Comparison of ENCODE assay signal across 13 cellular contexts in the genomic region with DNA sequence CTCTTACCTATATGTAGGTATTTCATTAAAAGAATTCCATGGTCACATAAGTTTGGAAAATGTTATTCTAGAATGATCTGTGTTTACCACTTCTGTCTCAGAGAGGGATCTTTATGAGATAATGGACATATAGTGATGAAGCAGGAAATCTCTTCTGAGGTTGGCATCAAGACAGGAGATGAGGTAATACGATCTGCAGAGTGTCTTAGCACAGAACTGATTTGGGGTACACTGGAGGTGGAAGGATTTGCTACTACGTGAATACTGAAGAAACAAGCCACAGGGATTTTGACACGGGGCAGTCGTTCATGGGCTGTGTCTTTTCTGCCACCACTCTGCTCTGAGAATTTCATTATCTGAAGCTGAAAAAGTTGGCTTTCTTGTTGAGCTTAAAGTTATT. TPM values are rescaled to one million over a fixed set of nuclear protein-coding genes. Genes with fewer than 3 reads are reported as not detected.
A peak's percentile ranks its signal among the peaks of the same experiment; 100 is the strongest.
DNase-seq lines count a peak whose midpoint lies in the region; ATAC-seq and TF ChIP-seq lines count a peak whose summit lies in the region.
"Had no signal": no experiment of that assay in that cellular context is flagged by ENCODE, and none has a peak within 500 bp of the region (broad histone marks: within the 10 kb centered on the region; RNA-seq: fewer than 3 reads in every experiment).

No MANE protein-coding gene starts in this region.

- intact Hi-C loops in ovary (cut with DNase I) = no loop called here

- H3K4me1 ChIP-seq in ovary (ENCODE audit: insufficient read depth) = peaks cover 9% of the 10 kb centered on the region

- TF ChIP-seq CTCF in AG10803 (conservative IDR thresholded peaks at IDR 0.05; ENCODE audit: low read length) = no peak
- TF ChIP-seq CTCF in glutamatergic neuron (IDR thresholded peaks at IDR 0.05; ENCODE audit: partially characterized antibody, unreplicated experiment) = no peak
- no peak for TF ChIP-seq CTCF in ovary (IDR thresholded peaks at IDR 0.05)

- peaks cover 55% of the 10 kb centered on the region for H3K36me3 Mint-ChIP-seq in activated naive CD8-positive, alpha-beta T cell treated with anti-CD3 and anti-CD28 coated beads, Interleukin-2, amount 50 U/mL, for 24 hours (ENCODE audit: low read depth)
- no peaks in the 10 kb centered on the region for H3K36me3 Mint-ChIP-seq in glutamatergic neuron (ENCODE audit: unreplicated experiment)

- peak overlapping the region; percentile 7 for H3K27ac Mint-ChIP-seq in activated naive CD8-positive, alpha-beta T cell treated with anti-CD3 and anti-CD28 coated beads, Interleukin-2, amount 50 U/mL, for 24 hours
- H3K27ac Mint-ChIP-seq in glutamatergic neuron (ENCODE audit: unreplicated experiment) = peak overlapping the region; percentile 80

- H3K4me3 ChIP-seq in AG10803 (ENCODE audit: low read length) = no peak overlapping the region
- H3K4me3 ChIP-seq in ovary = no peak overlapping the region

- H3K4me3 Mint-ChIP-seq in activated naive CD8-positive, alpha-beta T cell treated with anti-CD3 and anti-CD28 coated beads, Interleukin-2, amount 50 U/mL, for 24 hours = no peak overlapping the region
- H3K4me3 Mint-ChIP-seq in glutamatergic neuron (ENCODE audit: unreplicated experiment) = peak overlapping the region; percentile 71

- DNase-seq in AG10803 (ENCODE audit: low read depth) = peak; percentile 49
- DNase-seq in HCEC 1CT = peak; percentile 48
- DNase-seq in activated naive CD8-positive, alpha-beta T cell treated with anti-CD3 and anti-CD28 coated beads, Interleukin-2, amount 50 U/mL, for 24 hours = no peak
- no peak for DNase-seq in glutamatergic neuron
- no peak for DNase-seq in occipital lobe (lab: John Stamatoyannopoulos, UW)
- DNase-seq in ovary = no peak
- DNase-seq: NCI-H524 treated with DMSO at 0.1 percent for 48 hours; posterior cingulate gyrus; stimulated activated naive CD4-positive, alpha-beta T cell treated with Interleukin-2 at 50 U/mL for 16 hours had no signal

- no peak for ATAC-seq in activated naive CD8-positive, alpha-beta T cell treated with anti-CD3 and anti-CD28 coated beads, Interleukin-2, amount 50 U/mL, for 24 hours
- ATAC-seq in HG03139 (IDR thresholded peaks at IDR 0.05; ENCODE audit: unreplicated experiment) = no peak
- no peak for ATAC-seq in HG03342 (IDR thresholded peaks at IDR 0.05; ENCODE audit: unreplicated experiment)
- ATAC-seq: Right ventricle myocardium inferior had no signal

- no peaks in the 10 kb centered on the region for H3K9me3 Mint-ChIP-seq in activated naive CD8-positive, alpha-beta T cell treated with anti-CD3 and anti-CD28 coated beads, Interleukin-2, amount 50 U/mL, for 24 hours
- peaks cover 12% of the 10 kb centered on the region for H3K9me3 Mint-ChIP-seq in glutamatergic neuron (ENCODE audit: unreplicated experiment)

- H3K4me1 Mint-ChIP-seq in activated naive CD8-positive, alpha-beta T cell treated with anti-CD3 and anti-CD28 coated beads, Interleukin-2, amount 50 U/mL, for 24 hours = peaks cover 52% of the 10 kb centered on the region
- H3K4me1 Mint-ChIP-seq in glutamatergic neuron (ENCODE audit: low read depth, unreplicated experiment) = peaks cover 32% of the 10 kb centered on the region

- H3K27ac ChIP-seq in ovary = no peak overlapping the region
- H3K27ac ChIP-seq: C4-2B had no signal

- H3K27me3 ChIP-seq in ovary = no peaks in the 10 kb centered on the region

- 32 to 41% (median 39%) methylated on average over 4 of the region's 4 CpGs for WGBS in ovary, 3 donors

- H3K27me3 Mint-ChIP-seq in activated naive CD8-positive, alpha-beta T cell treated with anti-CD3 and anti-CD28 coated beads, Interleukin-2, amount 50 U/mL, for 24 hours = no peaks in the 10 kb centered on the region
- peaks cover 7% of the 10 kb centered on the region for H3K27me3 Mint-ChIP-seq in glutamatergic neuron (ENCODE audit: unreplicated experiment)

- TF ChIP-seq POLR2A in ovary (IDR thresholded peaks at IDR 0.05) = no peak

- TF ChIP-seq EP300 in ovary (IDR thresholded peaks at IDR 0.05) = no peak

- H3K9me3 ChIP-seq in ovary = no peaks in the 10 kb centered on the region

- no peaks in the 10 kb centered on the region for H3K36me3 ChIP-seq in ovary

RNA-seq across cellular contexts. Expression of a gene that starts 5.5 kb away (rescaled TPM):
- total RNA-seq in glutamatergic neuron (ENCODE audit: unreplicated experiment) = 168 TPM
- total RNA-seq in occipital lobe = 65.4 TPM
- total RNA-seq in ovary = 10 to 100 TPM; 39.9 to 58.3 (median 48.9) TPM
- 10 to 100 TPM; 19.2 to 23.8 TPM for polyA plus RNA-seq in ovary

RNA-seq across cellular contexts. Expression of a gene that starts 46.1 kb away (rescaled TPM):
- total RNA-seq in glutamatergic neuron (ENCODE audit: unreplicated experiment) (3.6 TPM), occipital lobe (15.4 TPM), ovary (10 to 100 TPM in 5 of 7 donors, 1 to 10 TPM in 2; 6.7 to 67.1 (median 15.5) TPM)
- 1 to 10 TPM; 6.0 to 9.7 TPM for polyA plus RNA-seq in ovary

Comparison
In these comparisons a context has a peak if more than half of its experiments do, and no peak if none do; other contexts are left out.
1. DNase-seq: peak in AG10803 (single experiment) and HCEC 1CT (single experiment); none in activated naive CD8-positive, alpha-beta T cell treated with anti-CD3 and anti-CD28 coated beads, Interleukin-2, amount 50 U/mL, for 24 hours (single experiment), glutamatergic neuron (single experiment), occipital lobe (single experiment) and ovary (0 of 5).